Comparison of ENCODE assay signal across 23 cellular contexts in the genomic region with DNA sequence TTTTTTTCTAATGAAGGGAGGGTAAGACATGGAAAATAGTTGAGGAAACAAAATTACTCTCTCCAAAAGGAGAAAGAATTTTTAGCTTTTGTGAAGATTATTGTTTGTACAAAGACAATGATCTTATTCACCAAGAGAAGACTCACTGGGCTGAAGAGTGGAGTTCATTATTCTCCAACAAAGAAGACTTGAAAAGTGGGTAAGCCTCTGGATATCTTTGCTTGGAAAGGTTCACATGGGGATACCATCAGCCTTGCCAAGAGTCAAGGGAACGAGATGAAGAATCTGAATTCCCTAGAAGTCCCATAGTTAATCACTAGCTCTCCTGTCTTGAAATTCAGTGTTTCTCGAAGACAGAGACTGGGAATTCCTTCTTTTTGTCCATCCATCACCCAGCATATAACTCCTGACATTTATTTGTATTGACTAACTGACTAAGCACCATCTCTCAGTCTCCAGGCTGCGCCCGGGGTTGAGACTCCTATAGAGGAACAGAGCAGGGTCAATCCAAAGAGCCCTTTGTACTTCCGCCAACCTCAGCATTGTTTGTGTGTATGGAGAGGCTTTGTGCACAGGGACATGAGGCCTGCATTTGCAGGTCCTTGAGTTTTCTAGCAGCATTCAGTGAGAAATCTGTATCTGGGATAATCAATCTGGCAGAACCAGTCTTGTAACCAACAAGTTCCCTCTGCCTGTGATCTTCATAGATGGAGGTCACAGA.
DNase-seq lines count a peak whose midpoint lies in the region; ATAC-seq and TF ChIP-seq lines count a peak whose summit lies in the region.
"Had no signal": no experiment of that assay in that cellular context is flagged by ENCODE, and none has a peak within 500 bp of the region (broad histone marks: within the 10 kb centered on the region; RNA-seq: fewer than 3 reads in every experiment).

No MANE protein-coding gene starts in this region.

- TF ChIP-seq CTCF in endodermal cell (conservative IDR thresholded peaks at IDR 0.05), result no peak

- H3K27me3 ChIP-seq in Karpas-422 (ENCODE audit: low read length), result no peaks in the 10 kb centered on the region
- H3K27me3 ChIP-seq in endodermal cell (ENCODE audit: control insufficient read depth, insufficient read depth, low read length, poor library complexity, severe bottlenecking), result no peaks in the 10 kb centered on the region
- H3K27me3 ChIP-seq: Peyer's patch had no signal

- H3K9me2 ChIP-seq in Karpas-422 (replicated peaks; ENCODE audit: insufficient read depth, low read length), result no peaks in the 10 kb centered on the region

- H3K27ac ChIP-seq in Karpas-422 (ENCODE audit: low read length) (no peak overlapping the region), endodermal cell (ENCODE audit: low read depth, low read length) (peak overlapping the region; percentile 25)
- H3K27ac ChIP-seq: 22Rv1, C4-2B, GM23248, Peyer's patch had no signal

- no peaks in the 10 kb centered on the region for H3K36me3 Mint-ChIP-seq in endodermal cell (ENCODE audit: low read depth)

- no peaks in the 10 kb centered on the region for H4K20me1 ChIP-seq in Karpas-422 (ENCODE audit: insufficient read depth, low read depth, low read length)

- CTCF ChIA-PET in HEK293T (lab: Yijun Ruan, JAX), result no interaction called here

- no peak overlapping the region for H3K27ac Mint-ChIP-seq in endodermal cell
- H3K27ac Mint-ChIP-seq: CD8-positive, alpha-beta memory T cell; H9 had no signal

- H3K9me3 ChIP-seq in Karpas-422 (ENCODE audit: low read length) (no peaks in the 10 kb centered on the region), endodermal cell (ENCODE audit: control insufficient read depth, low read length) (no peaks in the 10 kb centered on the region)
- H3K9me3 ChIP-seq: Peyer's patch had no signal

- POLR2A ChIA-PET in HEK293T (lab: Yijun Ruan, JAX), result no interaction called here

- peak overlapping the region; percentile 57 for H3K4me2 ChIP-seq in Karpas-422 (ENCODE audit: low read depth, low read length, poor library complexity, severe bottlenecking)

- DNase-seq in DMS53 (lab: John Stamatoyannopoulos, UW) (peak; percentile 30), DMS53 treated with DMSO at 0.1 percent for 48 hours (lab: John Stamatoyannopoulos, UW; ENCODE audit: unreplicated experiment) (no peak), Karpas-422 (no peak), endodermal cell (no peak), pons (ENCODE audit: low spot score) (peak; percentile 26), ureter (ENCODE audit: low spot score) (no peak), HEK293T (ENCODE audit: extremely low spot score) (no peak)
- DNase-seq: ACHN; CD8-positive, alpha-beta memory T cell; GM23248; H9; KG1; NCI-H1105; NCI-H146; NCI-H2029 treated with DMSO at 0.1 percent for 48 hours; NCI-H2171 treated with DMSO at 0.1 percent for 48 hours; NCI-H774; NK-92 treated with Interleukin-12 subunit alpha and Interleukin-12 subunit beta, amount 100 ng/mL, for 24 hours; Peyer's patch; T-helper 1 cell had no signal

- H3K4me1 ChIP-seq in Karpas-422 (ENCODE audit: low read length) (peaks cover 18% of the 10 kb centered on the region), endodermal cell (ENCODE audit: control insufficient read depth, insufficient read depth, low read length) (no peaks in the 10 kb centered on the region)
- H3K4me1 ChIP-seq: Peyer's patch had no signal

- H2AFZ ChIP-seq in Karpas-422 (ENCODE audit: low read length), result 0 out of 2 replicates have a peak overlapping the region, but pooled peaks have one; percentile 70
- H2AFZ ChIP-seq: GM23248 had no signal

- H3K4me1 Mint-ChIP-seq in endodermal cell, result peaks cover 9% of the 10 kb centered on the region
- H3K4me1 Mint-ChIP-seq: CD8-positive, alpha-beta memory T cell had no signal

- no peak for ATAC-seq in GM19463 (IDR thresholded peaks at IDR 0.05; ENCODE audit: unreplicated experiment)

- no peak overlapping the region for H3K4me3 Mint-ChIP-seq in endodermal cell
- H3K4me3 Mint-ChIP-seq: CD8-positive, alpha-beta memory T cell; H9 had no signal

- no peak overlapping the region for H3K9ac ChIP-seq in Karpas-422 (ENCODE audit: low read length)
- H3K9ac ChIP-seq in endodermal cell (ENCODE audit: extremely low read depth, low read length, poor library complexity, severe bottlenecking), result no peak overlapping the region
- H3K9ac ChIP-seq: GM23248 had no signal

- no peaks in the 10 kb centered on the region for H3K36me3 ChIP-seq in Karpas-422 (ENCODE audit: insufficient read depth, low read length)
- no peaks in the 10 kb centered on the region for H3K36me3 ChIP-seq in endodermal cell (ENCODE audit: control insufficient read depth, insufficient read depth, low read length)
- H3K36me3 ChIP-seq: Peyer's patch had no signal

- H3K27me3 Mint-ChIP-seq in endodermal cell (ENCODE audit: insufficient read depth), result no peaks in the 10 kb centered on the region

- WGBS in endodermal cell (ENCODE audit: insufficient coverage in 1 of 2, insufficient read length in 1 of 2), 2 experiments, result 86 to 89% methylated on average over 3 to 5 of the region's 5 CpGs

- H3K4me3 ChIP-seq in Karpas-422 (ENCODE audit: low read length) (no peak overlapping the region), endodermal cell (ENCODE audit: low read length) (no peak overlapping the region)
- H3K4me3 ChIP-seq: GM23248, Peyer's patch had no signal

- H3K9me3 Mint-ChIP-seq in endodermal cell, result peaks cover 2% of the 10 kb centered on the region
- H3K9me3 Mint-ChIP-seq: H9 had no signal

- no peaks in the 10 kb centered on the region for H3K79me2 ChIP-seq in Karpas-422 (ENCODE audit: low read length)

TF ChIP-seq in HEK293T, 16 proteins besides CTCF, POLR2A, EP300 and RAD21:
- TF ChIP-seq CTBP1 (IDR thresholded peaks at IDR 0.05; ENCODE audit: borderline replicate concordance), result no peak
- no peak for TF ChIP-seq ARNT (IDR thresholded peaks at IDR 0.05)
- no peak for TF ChIP-seq PKNOX1 (IDR thresholded peaks at IDR 0.05)
- TF ChIP-seq LEF1 (IDR thresholded peaks at IDR 0.05; ENCODE audit: borderline replicate concordance), result no peak
- TF ChIP-seq NFRKB (IDR thresholded peaks at IDR 0.05), result no peak
- TF ChIP-seq SP1 (IDR thresholded peaks at IDR 0.05), result no peak
- TF ChIP-seq ZNF384 (IDR thresholded peaks at IDR 0.05), result no peak

Comparison
In these comparisons a context has a peak if more than half of its experiments do, and no peak if none do; other contexts are left out.
1. DNase-seq: peak in DMS53 (single experiment) and pons (single experiment); none in DMS53 treated with DMSO at 0.1 percent for 48 hours (single experiment), Karpas-422 (single experiment), endodermal cell (single experiment), ureter (single experiment) and HEK293T (single experiment).